1 cellular context compared by ENCODE assay signal in genomic region chr19:21697171-21697570, GRCh38.
TF ChIP-seq lines count a peak whose summit lies in the region.

No MANE protein-coding gene starts in this region.

TF ChIP-seq in SK-N-SH, 30 proteins besides CTCF, POLR2A, EP300 and RAD21 (continued from another document):
- TF ChIP-seq ZBTB33 (IDR thresholded peaks at IDR 0.05; ENCODE audit: borderline replicate concordance, low read depth), result no peak
- no peak for TF ChIP-seq GATA2 (CRISPR knock-in tag; IDR thresholded peaks at IDR 0.05)
- no peak for TF ChIP-seq USF1 (IDR thresholded peaks at IDR 0.05; ENCODE audit: borderline replicate concordance, low read depth)
- TF ChIP-seq TCF12 (IDR thresholded peaks at IDR 0.05), result no peak
- TF ChIP-seq RXRA (IDR thresholded peaks at IDR 0.05; ENCODE audit: borderline replicate concordance, low read depth), result no peak
- TF ChIP-seq IRF3 (IDR thresholded peaks at IDR 0.05; ENCODE audit: low read depth, low read length), result no peak
